In genomic region chr1:214220891-214221290, GRCh38 we compare ENCODE assay signal across 24 cellular contexts.
"Had no signal": no experiment of that assay in that cellular context is flagged by ENCODE, and none has a peak within 500 bp of the region (broad histone marks: within the 10 kb centered on the region; RNA-seq: fewer than 3 reads in every experiment).

No MANE protein-coding gene starts in this region.

- H3K4me3 ChIP-seq: esophagus squamous epithelium had no signal

- ATAC-seq: activated CD4-positive, alpha-beta T cell treated with anti-CD3 and anti-CD28 coated beads for 36 hours; activated CD8-positive, alpha-beta memory T cell treated with anti-CD3 and anti-CD28 coated beads, Interleukin-2, amount 10 ng/mL, durations not matched to agents 7 days and 5 days; activated CD8-positive, alpha-beta T cell treated with anti-CD3 and anti-CD28 coated beads, Interleukin-2, amount 10 ng/mL, durations not matched to agents 7 days and 5 days; effector memory CD8-positive, alpha-beta T cell had no signal

- DNase-seq: activated CD4-positive, alpha-beta memory T cell treated with anti-CD3 and anti-CD28 coated beads for 36 hours; activated CD4-positive, alpha-beta T cell treated with anti-CD3 and anti-CD28 coated beads for 36 hours; activated CD4-positive, alpha-beta T cell treated with anti-CD3 and anti-CD28 coated beads, Interleukin-2, amount 10 ng/mL, durations not matched to agents 24 days and 14 days; activated CD4-positive, CD25-positive, alpha-beta regulatory T cell; activated CD4-positive, CD25-positive, alpha-beta regulatory T cell treated with anti-CD3 and anti-CD28 coated beads, Interleukin-2, amount 50 U/mL, for 72 hours; activated CD8-positive, alpha-beta memory T cell treated with anti-CD3 and anti-CD28 coated beads, Interleukin-2, amount 10 ng/mL, durations not matched to agents 7 days and 5 days; activated CD8-positive, alpha-beta memory T cell treated with anti-CD3 and anti-CD28 coated beads, Interleukin-2, amount 50 U/mL, for 4 hours; activated CD8-positive, alpha-beta T cell treated with anti-CD3 and anti-CD28 coated beads, Interleukin-2, amount 10 ng/mL, durations not matched to agents 7 days and 5 days; activated gamma-delta T cell; activated naive CD4-positive, alpha-beta T cell; activated naive CD4-positive, alpha-beta T cell treated with anti-CD3 and anti-CD28 coated beads, Interleukin-2, amount 10 ng/mL, durations not matched to agents 7 days and 5 days; activated T-cell treated with anti-CD3 and anti-CD28 coated beads, Interleukin-2, amount 50 U/mL, for 1 hour; activated T-cell treated with anti-CD3 and anti-CD28 coated beads, Interleukin-2, amount 50 U/mL, for 48 hours; amniotic stem cell; anterior cingulate cortex; brain microvascular endothelial cell; caudate nucleus; cortex of kidney; dermis blood vessel endothelial cell; effector CD4-positive, alpha-beta T cell; effector memory CD8-positive, alpha-beta T cell; esophagus squamous epithelium; head of caudate nucleus; T-helper 2 cell had no signal
